2 cellular contexts compared by ENCODE assay signal in the genomic region with DNA sequence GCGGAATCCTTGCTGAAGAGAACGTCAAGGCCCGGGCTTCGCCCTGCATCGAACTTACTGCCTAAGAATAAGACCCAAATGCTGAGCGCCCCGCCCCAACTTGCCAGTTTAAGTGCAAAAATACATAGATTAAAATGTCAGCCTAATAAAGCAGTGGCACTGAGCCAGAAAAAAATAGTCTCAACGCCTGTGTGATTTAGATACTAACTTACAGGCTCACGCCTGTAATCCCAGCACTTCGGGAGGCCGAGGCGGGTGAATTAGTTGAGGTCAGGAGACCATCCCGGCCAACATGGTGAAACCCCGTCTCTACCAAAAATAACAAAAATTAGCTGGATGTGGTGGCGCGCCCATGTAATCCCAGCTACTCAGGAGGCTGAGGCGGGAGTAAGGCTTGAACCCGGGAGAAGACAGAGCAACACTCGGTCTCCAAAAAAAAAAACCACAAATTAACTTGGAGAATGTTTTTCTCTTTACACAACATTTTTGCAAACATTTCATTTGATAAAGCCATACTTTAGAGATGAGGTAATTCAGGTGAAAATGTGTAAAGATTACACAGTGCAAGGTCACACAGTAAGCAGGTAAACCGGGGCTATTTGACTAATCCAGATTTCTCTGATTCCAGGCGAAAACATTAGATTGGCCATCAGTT.
TF ChIP-seq lines count a peak whose summit lies in the region.

No MANE protein-coding gene starts in this region.

TF ChIP-seq in SK-N-SH, 30 proteins besides CTCF, POLR2A, EP300 and RAD21 (continued from another document):
- TF ChIP-seq, protein P1, sequence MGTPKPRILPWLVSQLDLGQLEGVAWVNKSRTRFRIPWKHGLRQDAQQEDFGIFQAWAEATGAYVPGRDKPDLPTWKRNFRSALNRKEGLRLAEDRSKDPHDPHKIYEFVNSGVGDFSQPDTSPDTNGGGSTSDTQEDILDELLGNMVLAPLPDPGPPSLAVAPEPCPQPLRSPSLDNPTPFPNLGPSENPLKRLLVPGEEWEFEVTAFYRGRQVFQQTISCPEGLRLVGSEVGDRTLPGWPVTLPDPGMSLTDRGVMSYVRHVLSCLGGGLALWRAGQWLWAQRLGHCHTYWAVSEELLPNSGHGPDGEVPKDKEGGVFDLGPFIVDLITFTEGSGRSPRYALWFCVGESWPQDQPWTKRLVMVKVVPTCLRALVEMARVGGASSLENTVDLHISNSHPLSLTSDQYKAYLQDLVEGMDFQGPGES (IDR thresholded peaks at IDR 0.05; ENCODE audit: low read depth, low read length), result no peak
- TF ChIP-seq, protein P2, sequence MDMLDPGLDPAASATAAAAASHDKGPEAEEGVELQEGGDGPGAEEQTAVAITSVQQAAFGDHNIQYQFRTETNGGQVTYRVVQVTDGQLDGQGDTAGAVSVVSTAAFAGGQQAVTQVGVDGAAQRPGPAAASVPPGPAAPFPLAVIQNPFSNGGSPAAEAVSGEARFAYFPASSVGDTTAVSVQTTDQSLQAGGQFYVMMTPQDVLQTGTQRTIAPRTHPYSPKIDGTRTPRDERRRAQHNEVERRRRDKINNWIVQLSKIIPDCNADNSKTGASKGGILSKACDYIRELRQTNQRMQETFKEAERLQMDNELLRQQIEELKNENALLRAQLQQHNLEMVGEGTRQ (IDR thresholded peaks at IDR 0.05; ENCODE audit: borderline replicate concordance, low read depth, low read length), result no peak
- TF ChIP-seq NFIC (IDR thresholded peaks at IDR 0.05; ENCODE audit: borderline replicate concordance) (no peak; the same call in 1 of the 2 replicates), TEAD4 (IDR thresholded peaks at IDR 0.05; ENCODE audit: borderline replicate concordance, insufficient read depth) (no peak), ELF1 (IDR thresholded peaks at IDR 0.05) (no peak), POLR2AphosphoS5 (IDR thresholded peaks at IDR 0.05; ENCODE audit: low read depth, low read length) (no peak), GABPA (IDR thresholded peaks at IDR 0.05; ENCODE audit: low read depth) (no peak)
- TF ChIP-seq, protein P3, sequence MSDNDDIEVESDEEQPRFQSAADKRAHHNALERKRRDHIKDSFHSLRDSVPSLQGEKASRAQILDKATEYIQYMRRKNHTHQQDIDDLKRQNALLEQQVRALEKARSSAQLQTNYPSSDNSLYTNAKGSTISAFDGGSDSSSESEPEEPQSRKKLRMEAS (IDR thresholded peaks at IDR 0.05; ENCODE audit: low read depth), result no peak; the same call in 1 of the 2 replicates
- TF ChIP-seq, protein P4, sequence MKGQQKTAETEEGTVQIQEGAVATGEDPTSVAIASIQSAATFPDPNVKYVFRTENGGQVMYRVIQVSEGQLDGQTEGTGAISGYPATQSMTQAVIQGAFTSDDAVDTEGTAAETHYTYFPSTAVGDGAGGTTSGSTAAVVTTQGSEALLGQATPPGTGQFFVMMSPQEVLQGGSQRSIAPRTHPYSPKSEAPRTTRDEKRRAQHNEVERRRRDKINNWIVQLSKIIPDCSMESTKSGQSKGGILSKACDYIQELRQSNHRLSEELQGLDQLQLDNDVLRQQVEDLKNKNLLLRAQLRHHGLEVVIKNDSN (IDR thresholded peaks at IDR 0.05; ENCODE audit: borderline replicate concordance, low read depth), result no peak

TF ChIP-seq in SK-N-SH treated with all-trans-retinoic acid at 6 μM for 48 hours, 23 proteins besides CTCF, POLR2A, EP300 and RAD21 (continued from another document):
- TF ChIP-seq, protein P5, sequence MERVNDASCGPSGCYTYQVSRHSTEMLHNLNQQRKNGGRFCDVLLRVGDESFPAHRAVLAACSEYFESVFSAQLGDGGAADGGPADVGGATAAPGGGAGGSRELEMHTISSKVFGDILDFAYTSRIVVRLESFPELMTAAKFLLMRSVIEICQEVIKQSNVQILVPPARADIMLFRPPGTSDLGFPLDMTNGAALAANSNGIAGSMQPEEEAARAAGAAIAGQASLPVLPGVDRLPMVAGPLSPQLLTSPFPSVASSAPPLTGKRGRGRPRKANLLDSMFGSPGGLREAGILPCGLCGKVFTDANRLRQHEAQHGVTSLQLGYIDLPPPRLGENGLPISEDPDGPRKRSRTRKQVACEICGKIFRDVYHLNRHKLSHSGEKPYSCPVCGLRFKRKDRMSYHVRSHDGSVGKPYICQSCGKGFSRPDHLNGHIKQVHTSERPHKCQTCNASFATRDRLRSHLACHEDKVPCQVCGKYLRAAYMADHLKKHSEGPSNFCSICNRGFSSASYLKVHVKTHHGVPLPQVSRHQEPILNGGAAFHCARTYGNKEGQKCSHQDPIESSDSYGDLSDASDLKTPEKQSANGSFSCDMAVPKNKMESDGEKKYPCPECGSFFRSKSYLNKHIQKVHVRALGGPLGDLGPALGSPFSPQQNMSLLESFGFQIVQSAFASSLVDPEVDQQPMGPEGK (CRISPR knock-in tag; IDR thresholded peaks at IDR 0.05; ENCODE audit: borderline replicate concordance), result no peak
- TF ChIP-seq TCF4 (CRISPR knock-in tag; IDR thresholded peaks at IDR 0.05; ENCODE audit: borderline replicate concordance), result no peak
- no peak for TF ChIP-seq BACH2 (CRISPR knock-in tag; IDR thresholded peaks at IDR 0.05; ENCODE audit: borderline replicate concordance)
- TF ChIP-seq ZNF70 (CRISPR knock-in tag; IDR thresholded peaks at IDR 0.05), result no peak
- TF ChIP-seq, protein P6, sequence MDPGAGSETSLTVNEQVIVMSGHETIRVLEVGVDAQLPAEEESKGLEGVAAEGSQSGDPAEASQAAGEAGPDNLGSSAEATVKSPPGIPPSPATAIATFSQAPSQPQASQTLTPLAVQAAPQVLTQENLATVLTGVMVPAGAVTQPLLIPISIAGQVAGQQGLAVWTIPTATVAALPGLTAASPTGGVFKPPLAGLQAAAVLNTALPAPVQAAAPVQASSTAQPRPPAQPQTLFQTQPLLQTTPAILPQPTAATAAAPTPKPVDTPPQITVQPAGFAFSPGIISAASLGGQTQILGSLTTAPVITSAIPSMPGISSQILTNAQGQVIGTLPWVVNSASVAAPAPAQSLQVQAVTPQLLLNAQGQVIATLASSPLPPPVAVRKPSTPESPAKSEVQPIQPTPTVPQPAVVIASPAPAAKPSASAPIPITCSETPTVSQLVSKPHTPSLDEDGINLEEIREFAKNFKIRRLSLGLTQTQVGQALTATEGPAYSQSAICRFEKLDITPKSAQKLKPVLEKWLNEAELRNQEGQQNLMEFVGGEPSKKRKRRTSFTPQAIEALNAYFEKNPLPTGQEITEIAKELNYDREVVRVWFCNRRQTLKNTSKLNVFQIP (CRISPR knock-in tag; IDR thresholded peaks at IDR 0.05; ENCODE audit: borderline replicate concordance, low read depth), result no peak
- no peak for TF ChIP-seq ZNF8 (CRISPR knock-in tag; IDR thresholded peaks at IDR 0.05)
- no peak for TF ChIP-seq PPARA (CRISPR knock-in tag; IDR thresholded peaks at IDR 0.05; ENCODE audit: borderline replicate concordance)
- no peak for TF ChIP-seq ZNF565 (CRISPR knock-in tag; conservative IDR thresholded peaks at IDR 0.05; ENCODE audit: low read depth)
- TF ChIP-seq, protein P7, sequence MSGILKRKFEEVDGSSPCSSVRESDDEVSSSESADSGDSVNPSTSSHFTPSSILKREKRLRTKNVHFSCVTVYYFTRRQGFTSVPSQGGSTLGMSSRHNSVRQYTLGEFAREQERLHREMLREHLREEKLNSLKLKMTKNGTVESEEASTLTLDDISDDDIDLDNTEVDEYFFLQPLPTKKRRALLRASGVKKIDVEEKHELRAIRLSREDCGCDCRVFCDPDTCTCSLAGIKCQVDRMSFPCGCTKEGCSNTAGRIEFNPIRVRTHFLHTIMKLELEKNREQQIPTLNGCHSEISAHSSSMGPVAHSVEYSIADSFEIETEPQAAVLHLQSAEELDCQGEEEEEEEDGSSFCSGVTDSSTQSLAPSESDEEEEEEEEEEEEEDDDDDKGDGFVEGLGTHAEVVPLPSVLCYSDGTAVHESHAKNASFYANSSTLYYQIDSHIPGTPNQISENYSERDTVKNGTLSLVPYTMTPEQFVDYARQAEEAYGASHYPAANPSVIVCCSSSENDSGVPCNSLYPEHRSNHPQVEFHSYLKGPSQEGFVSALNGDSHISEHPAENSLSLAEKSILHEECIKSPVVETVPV (CRISPR knock-in tag; IDR thresholded peaks at IDR 0.05), result no peak
- TF ChIP-seq ZFP3 (CRISPR knock-in tag; IDR thresholded peaks at IDR 0.05), result no peak
- no peak for TF ChIP-seq RARB (CRISPR knock-in tag; IDR thresholded peaks at IDR 0.05)
- TF ChIP-seq, protein P8, sequence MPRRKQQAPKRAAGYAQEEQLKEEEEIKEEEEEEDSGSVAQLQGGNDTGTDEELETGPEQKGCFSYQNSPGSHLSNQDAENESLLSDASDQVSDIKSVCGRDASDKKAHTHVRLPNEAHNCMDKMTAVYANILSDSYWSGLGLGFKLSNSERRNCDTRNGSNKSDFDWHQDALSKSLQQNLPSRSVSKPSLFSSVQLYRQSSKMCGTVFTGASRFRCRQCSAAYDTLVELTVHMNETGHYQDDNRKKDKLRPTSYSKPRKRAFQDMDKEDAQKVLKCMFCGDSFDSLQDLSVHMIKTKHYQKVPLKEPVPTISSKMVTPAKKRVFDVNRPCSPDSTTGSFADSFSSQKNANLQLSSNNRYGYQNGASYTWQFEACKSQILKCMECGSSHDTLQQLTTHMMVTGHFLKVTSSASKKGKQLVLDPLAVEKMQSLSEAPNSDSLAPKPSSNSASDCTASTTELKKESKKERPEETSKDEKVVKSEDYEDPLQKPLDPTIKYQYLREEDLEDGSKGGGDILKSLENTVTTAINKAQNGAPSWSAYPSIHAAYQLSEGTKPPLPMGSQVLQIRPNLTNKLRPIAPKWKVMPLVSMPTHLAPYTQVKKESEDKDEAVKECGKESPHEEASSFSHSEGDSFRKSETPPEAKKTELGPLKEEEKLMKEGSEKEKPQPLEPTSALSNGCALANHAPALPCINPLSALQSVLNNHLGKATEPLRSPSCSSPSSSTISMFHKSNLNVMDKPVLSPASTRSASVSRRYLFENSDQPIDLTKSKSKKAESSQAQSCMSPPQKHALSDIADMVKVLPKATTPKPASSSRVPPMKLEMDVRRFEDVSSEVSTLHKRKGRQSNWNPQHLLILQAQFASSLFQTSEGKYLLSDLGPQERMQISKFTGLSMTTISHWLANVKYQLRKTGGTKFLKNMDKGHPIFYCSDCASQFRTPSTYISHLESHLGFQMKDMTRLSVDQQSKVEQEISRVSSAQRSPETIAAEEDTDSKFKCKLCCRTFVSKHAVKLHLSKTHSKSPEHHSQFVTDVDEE (CRISPR knock-in tag; IDR thresholded peaks at IDR 0.05), result no peak
- TF ChIP-seq ZFP30 (CRISPR knock-in tag; IDR thresholded peaks at IDR 0.05), result no peak
- TF ChIP-seq ISL1 (CRISPR knock-in tag; IDR thresholded peaks at IDR 0.05), result no peak
